31 cellular contexts compared by ENCODE assay signal in the genomic region with DNA sequence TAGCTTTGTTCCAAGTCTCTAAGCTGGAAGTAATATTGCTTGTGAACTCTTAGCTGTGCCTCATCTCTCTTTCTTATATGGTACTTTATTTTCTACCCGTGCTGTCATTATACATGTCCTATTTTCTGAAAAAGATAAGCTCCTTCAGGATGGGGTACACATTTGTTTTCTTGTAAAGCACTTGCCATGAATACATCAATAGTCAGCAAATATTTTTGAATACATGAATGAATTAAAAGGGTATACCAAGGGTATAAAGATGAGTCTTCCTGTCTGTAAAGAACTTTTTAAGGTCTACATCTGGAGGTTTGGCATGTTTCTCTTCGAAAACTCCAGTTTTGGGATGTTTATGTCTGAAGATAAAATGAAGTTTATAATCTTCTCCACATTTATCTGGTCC. TPM values are rescaled to one million over a fixed set of nuclear protein-coding genes. Genes with fewer than 3 reads are reported as not detected.
"Had no signal": no experiment of that assay in that cellular context is flagged by ENCODE, and none has a peak within 500 bp of the region (broad histone marks: within the 10 kb centered on the region; RNA-seq: fewer than 3 reads in every experiment).

No MANE protein-coding gene starts in this region.

- H3K27me3 Mint-ChIP-seq: progenitor cell of endocrine pancreas, type B pancreatic cell had no signal

- H3K4me3 Mint-ChIP-seq: natural killer cell; nephron; neural progenitor cell; stimulated activated memory B cell treated with anti-CD40 and anti-IgM and Interleukin-4, amounts not matched to agents 10 μg/mL and 1 μg/mL and 100 μg/mL, for 72 hours; stimulated activated naive CD8-positive, alpha-beta T cell treated with anti-CD3 and anti-CD28 coated beads, Interleukin-15, amount 100 ng/mL, for 72 hours; type B pancreatic cell had no signal

- H3K4me2 ChIP-seq: neural progenitor cell, smooth muscle cell had no signal

- H3K27ac Mint-ChIP-seq: natural killer cell; nephron; neural progenitor cell; progenitor cell of endocrine pancreas; stimulated activated memory B cell treated with anti-CD40 and anti-IgM and Interleukin-4, amounts not matched to agents 10 μg/mL and 1 μg/mL and 100 μg/mL, for 72 hours; stimulated activated naive CD8-positive, alpha-beta T cell treated with anti-CD3 and anti-CD28 coated beads, Interleukin-15, amount 100 ng/mL, for 72 hours; type B pancreatic cell had no signal

- H3K4me1 Mint-ChIP-seq: natural killer cell; nephron; neural progenitor cell; stimulated activated memory B cell treated with anti-CD40 and anti-IgM and Interleukin-4, amounts not matched to agents 10 μg/mL and 1 μg/mL and 100 μg/mL, for 72 hours; stimulated activated naive CD8-positive, alpha-beta T cell treated with anti-CD3 and anti-CD28 coated beads, Interleukin-15, amount 100 ng/mL, for 72 hours had no signal

- H3K4me1 ChIP-seq: neural progenitor cell, parathyroid adenoma, psoas muscle, spleen, suprapubic skin, testis, tibial artery, transverse colon, upper lobe of right lung, uterus had no signal

- H3K9ac ChIP-seq: neural progenitor cell, parathyroid adenoma had no signal

- H3K36me3 ChIP-seq: neural progenitor cell, ovary, spleen, suprapubic skin, tibial artery, transverse colon, upper lobe of right lung, uterus had no signal

- ATAC-seq: natural killer cell; psoas muscle; right cardiac atrium; sciatic nerve; stimulated activated memory B cell treated with anti-CD40 and anti-IgM and Interleukin-4, amounts not matched to agents 10 μg/mL and 1 μg/mL and 100 μg/mL, for 72 hours; stimulated activated naive CD8-positive, alpha-beta T cell treated with anti-CD3 and anti-CD28 coated beads, Interleukin-15, amount 100 ng/mL, for 72 hours; stimulated activated naive CD8-positive, alpha-beta T cell treated with anti-CD3 and anti-CD28 coated beads, Interleukin-15, Interleukin-2, amounts not matched to agents 100 U/mL and 50 U/mL, for 24 hours; upper lobe of right lung had no signal

- H3K36me3 Mint-ChIP-seq: natural killer cell; stimulated activated memory B cell treated with anti-CD40 and anti-IgM and Interleukin-4, amounts not matched to agents 10 μg/mL and 1 μg/mL and 100 μg/mL, for 72 hours; type B pancreatic cell had no signal

- H3K27ac ChIP-seq: neural progenitor cell, ovary, parathyroid adenoma, psoas muscle, skin epidermis, spleen, suprapubic skin, testis, tibial artery, transverse colon, upper lobe of right lung, uterus had no signal

- H3K9me3 Mint-ChIP-seq: natural killer cell; nephron; neural progenitor cell; stimulated activated memory B cell treated with anti-CD40 and anti-IgM and Interleukin-4, amounts not matched to agents 10 μg/mL and 1 μg/mL and 100 μg/mL, for 72 hours; stimulated activated naive CD8-positive, alpha-beta T cell treated with anti-CD3 and anti-CD28 coated beads, Interleukin-15, amount 100 ng/mL, for 72 hours; type B pancreatic cell had no signal

- H2AFZ ChIP-seq: neural progenitor cell, parathyroid adenoma had no signal

- DNase-seq: natural killer cell; occipital lobe; ovary; posterior cingulate gyrus; psoas muscle; right cardiac atrium; spleen; stimulated activated CD4-positive, alpha-beta T cell treated with anti-CD3 and anti-CD28 coated beads, Interleukin-12 subunit alpha, Interleukin-12 subunit beta, amount 100 ng/mL, for 4 hours; stimulated activated CD4-positive, alpha-beta T cell treated with anti-CD3 and anti-CD28 coated beads, Interleukin-1b, Interleukin-23, amount 100 ng/mL, for 48 hours; stimulated activated CD4-positive, alpha-beta T cell treated with anti-CD3 and anti-CD28 coated beads, Interleukin-4, amount 100 ng/mL, for 1 hour; stimulated activated CD4-positive, alpha-beta T cell treated with anti-CD3 and anti-CD28 coated beads, Interleukin-4, amount 100 ng/mL, for 4 hours; stimulated activated CD8-positive, alpha-beta memory T cell treated with anti-CD3 and anti-CD28 coated beads, Interleukin-4, amount 100 ng/mL, for 48 hours; stimulated activated naive CD4-positive, alpha-beta T cell; stimulated activated naive CD8-positive, alpha-beta T cell treated with anti-CD3 and anti-CD28 coated beads, Interleukin-15, amount 100 ng/mL, for 72 hours; stimulated activated naive CD8-positive, alpha-beta T cell treated with anti-CD3 and anti-CD28 coated beads, Interleukin-15, Interleukin-2, amounts not matched to agents 100 U/mL and 50 U/mL, for 24 hours; substantia nigra; testis; tibial artery; transverse colon; upper lobe of right lung; uterus had no signal

- H3K27me3 ChIP-seq: neural progenitor cell, ovary, suprapubic skin, testis, tibial artery, transverse colon, uterus had no signal

- H3K9me3 ChIP-seq: ovary, psoas muscle, spleen, suprapubic skin, testis, tibial artery, transverse colon, upper lobe of right lung, uterus had no signal

- H3K79me2 ChIP-seq: parathyroid adenoma had no signal

- H3K4me3 ChIP-seq: neural progenitor cell, ovary, psoas muscle, skin epidermis, smooth muscle cell, spleen, suprapubic skin, testis, tibial artery, transverse colon, upper lobe of right lung, uterus had no signal

RNA-seq across cellular contexts. Expression of a gene that starts 27.3 kb away (rescaled TPM):
- total RNA-seq: natural killer cell had no signal
